Comparison of ENCODE assay signal across 1 cellular context in the genomic region with DNA sequence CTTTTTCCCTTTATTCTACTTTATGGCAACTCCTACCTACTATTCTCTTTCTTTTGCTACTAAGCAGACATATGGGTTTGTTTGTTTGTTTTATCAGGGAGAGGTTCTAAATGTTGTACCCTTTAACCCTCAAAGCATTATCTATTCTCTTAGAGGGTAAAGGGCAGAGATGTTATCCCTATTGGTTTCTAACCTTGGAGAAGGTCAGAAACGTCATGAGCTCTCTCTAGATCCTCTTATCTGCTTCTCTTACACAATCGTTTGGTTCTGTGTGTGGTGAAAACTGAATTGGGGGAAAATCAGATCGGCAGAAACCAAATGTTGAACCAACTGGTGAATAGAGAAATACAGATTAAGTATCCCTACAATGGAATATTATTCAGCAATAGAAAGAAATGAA.
A peak's percentile ranks its signal among the peaks of the same experiment; 100 is the strongest.
TF ChIP-seq lines count a peak whose summit lies in the region.

No MANE protein-coding gene starts in this region.

TF ChIP-seq in HepG2, 621 proteins besides CTCF, POLR2A, EP300 and RAD21 (continued from another document and continues in another):
- TF ChIP-seq, protein P1, sequence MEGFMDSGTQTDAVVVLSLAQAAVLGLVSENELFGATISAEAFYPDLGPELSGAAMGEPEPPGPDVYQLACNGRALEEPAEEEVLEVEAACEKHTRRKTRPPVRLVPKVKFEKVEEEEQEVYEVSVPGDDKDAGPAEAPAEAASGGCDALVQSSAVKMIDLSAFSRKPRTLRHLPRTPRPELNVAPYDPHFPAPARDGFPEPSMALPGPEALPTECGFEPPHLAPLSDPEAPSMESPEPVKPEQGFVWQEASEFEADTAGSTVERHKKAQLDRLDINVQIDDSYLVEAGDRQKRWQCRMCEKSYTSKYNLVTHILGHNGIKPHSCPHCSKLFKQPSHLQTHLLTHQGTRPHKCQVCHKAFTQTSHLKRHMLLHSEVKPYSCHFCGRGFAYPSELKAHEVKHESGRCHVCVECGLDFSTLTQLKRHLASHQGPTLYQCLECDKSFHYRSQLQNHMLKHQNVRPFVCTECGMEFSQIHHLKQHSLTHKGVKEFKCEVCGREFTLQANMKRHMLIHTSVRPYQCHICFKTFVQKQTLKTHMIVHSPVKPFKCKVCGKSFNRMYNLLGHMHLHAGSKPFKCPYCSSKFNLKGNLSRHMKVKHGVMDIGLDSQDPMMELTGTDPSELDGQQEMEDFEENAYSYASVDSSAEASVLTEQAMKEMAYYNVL (CRISPR knock-in tag; IDR thresholded peaks at IDR 0.05; ENCODE audit: borderline replicate concordance), result peak; percentile 60; the same call in 1 of the 2 replicates
- TF ChIP-seq, protein P2, sequence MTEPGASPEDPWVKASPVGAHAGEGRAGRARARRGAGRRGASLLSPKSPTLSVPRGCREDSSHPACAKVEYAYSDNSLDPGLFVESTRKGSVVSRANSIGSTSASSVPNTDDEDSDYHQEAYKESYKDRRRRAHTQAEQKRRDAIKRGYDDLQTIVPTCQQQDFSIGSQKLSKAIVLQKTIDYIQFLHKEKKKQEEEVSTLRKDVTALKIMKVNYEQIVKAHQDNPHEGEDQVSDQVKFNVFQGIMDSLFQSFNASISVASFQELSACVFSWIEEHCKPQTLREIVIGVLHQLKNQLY (CRISPR knock-in tag; IDR thresholded peaks at IDR 0.05), result 0 out of 2 replicates have a peak, but pooled peaks have one; percentile 17
- TF ChIP-seq, protein P3, sequence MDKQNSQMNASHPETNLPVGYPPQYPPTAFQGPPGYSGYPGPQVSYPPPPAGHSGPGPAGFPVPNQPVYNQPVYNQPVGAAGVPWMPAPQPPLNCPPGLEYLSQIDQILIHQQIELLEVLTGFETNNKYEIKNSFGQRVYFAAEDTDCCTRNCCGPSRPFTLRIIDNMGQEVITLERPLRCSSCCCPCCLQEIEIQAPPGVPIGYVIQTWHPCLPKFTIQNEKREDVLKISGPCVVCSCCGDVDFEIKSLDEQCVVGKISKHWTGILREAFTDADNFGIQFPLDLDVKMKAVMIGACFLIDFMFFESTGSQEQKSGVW (CRISPR knock-in tag; IDR thresholded peaks at IDR 0.05; ENCODE audit: borderline replicate concordance), result no peak
- TF ChIP-seq ZNF652 (CRISPR knock-in tag; IDR thresholded peaks at IDR 0.05; ENCODE audit: borderline replicate concordance, low read depth) (peak; percentile 35; the same call in 1 of the 2 replicates), MTA1 (CRISPR knock-in tag; IDR thresholded peaks at IDR 0.05; ENCODE audit: borderline replicate concordance) (no peak), U2AF1 (optimal IDR thresholded peaks at IDR 0.05; ENCODE audit: low read depth, low read length) (no peak), MBD4 (IDR thresholded peaks at IDR 0.05; ENCODE audit: borderline replicate concordance, low read length) (no peak), FOXJ3 (CRISPR knock-in tag; IDR thresholded peaks at IDR 0.05; ENCODE audit: borderline replicate concordance) (peak; percentile 72; the same call in 1 of the 2 replicates), KAT8 (CRISPR knock-in tag; IDR thresholded peaks at IDR 0.05) (peak; percentile 37; the same call in 1 of the 2 replicates), RBAK (CRISPR knock-in tag; IDR thresholded peaks at IDR 0.05) (no peak), MYNN (CRISPR knock-in tag; IDR thresholded peaks at IDR 0.05; ENCODE audit: low read depth) (no peak), PHF21A (CRISPR knock-in tag; IDR thresholded peaks at IDR 0.05) (peak; percentile 36; the same call in 1 of the 2 replicates), HNF4G (IDR thresholded peaks at IDR 0.05; ENCODE audit: borderline replicate concordance, low read depth, low read length) (peak; percentile 76; the same call in 1 of the 2 replicates), HNF4G (CRISPR knock-in tag; IDR thresholded peaks at IDR 0.05; ENCODE audit: borderline replicate concordance, low read depth) (no peak), NFIC (IDR thresholded peaks at IDR 0.05; ENCODE audit: low read length) (peak; percentile 75), ONECUT2 (CRISPR knock-in tag; IDR thresholded peaks at IDR 0.05) (0 out of 2 replicates have a peak, but pooled peaks have one; percentile 38), HMG20A (CRISPR knock-in tag; IDR thresholded peaks at IDR 0.05; ENCODE audit: borderline replicate concordance) (peak; percentile 83; the same call in 1 of the 2 replicates), GFI1 (CRISPR knock-in tag; IDR thresholded peaks at IDR 0.05; ENCODE audit: borderline replicate concordance) (peak; percentile 51; the same call in 1 of the 2 replicates), ZNF556 (CRISPR knock-in tag; IDR thresholded peaks at IDR 0.05; ENCODE audit: borderline replicate concordance) (no peak), RARA (CRISPR knock-in tag; IDR thresholded peaks at IDR 0.05) (peak; percentile 76), MIXL1 (CRISPR knock-in tag; IDR thresholded peaks at IDR 0.05) (0 out of 2 replicates have a peak, but pooled peaks have one; percentile 24), NR2F1 (CRISPR knock-in tag; IDR thresholded peaks at IDR 0.05) (peak; percentile 47 to 60; a peak in 2 of 4 replicates), CEBPG (CRISPR knock-in tag; IDR thresholded peaks at IDR 0.05) (peak; percentile 92), HNRNPUL1 (IDR thresholded peaks at IDR 0.05; ENCODE audit: low read depth, low read length) (no peak), SOX6 (IDR thresholded peaks at IDR 0.05) (no peak), SOX6 (CRISPR knock-in tag; IDR thresholded peaks at IDR 0.05) (peak; percentile 94), BCL6 (CRISPR knock-in tag; IDR thresholded peaks at IDR 0.05) (peak; percentile 64)
- TF ChIP-seq, protein P4, sequence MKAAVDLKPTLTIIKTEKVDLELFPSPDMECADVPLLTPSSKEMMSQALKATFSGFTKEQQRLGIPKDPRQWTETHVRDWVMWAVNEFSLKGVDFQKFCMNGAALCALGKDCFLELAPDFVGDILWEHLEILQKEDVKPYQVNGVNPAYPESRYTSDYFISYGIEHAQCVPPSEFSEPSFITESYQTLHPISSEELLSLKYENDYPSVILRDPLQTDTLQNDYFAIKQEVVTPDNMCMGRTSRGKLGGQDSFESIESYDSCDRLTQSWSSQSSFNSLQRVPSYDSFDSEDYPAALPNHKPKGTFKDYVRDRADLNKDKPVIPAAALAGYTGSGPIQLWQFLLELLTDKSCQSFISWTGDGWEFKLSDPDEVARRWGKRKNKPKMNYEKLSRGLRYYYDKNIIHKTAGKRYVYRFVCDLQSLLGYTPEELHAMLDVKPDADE (CRISPR knock-in tag; IDR thresholded peaks at IDR 0.05), result no peak
- TF ChIP-seq, protein P5, sequence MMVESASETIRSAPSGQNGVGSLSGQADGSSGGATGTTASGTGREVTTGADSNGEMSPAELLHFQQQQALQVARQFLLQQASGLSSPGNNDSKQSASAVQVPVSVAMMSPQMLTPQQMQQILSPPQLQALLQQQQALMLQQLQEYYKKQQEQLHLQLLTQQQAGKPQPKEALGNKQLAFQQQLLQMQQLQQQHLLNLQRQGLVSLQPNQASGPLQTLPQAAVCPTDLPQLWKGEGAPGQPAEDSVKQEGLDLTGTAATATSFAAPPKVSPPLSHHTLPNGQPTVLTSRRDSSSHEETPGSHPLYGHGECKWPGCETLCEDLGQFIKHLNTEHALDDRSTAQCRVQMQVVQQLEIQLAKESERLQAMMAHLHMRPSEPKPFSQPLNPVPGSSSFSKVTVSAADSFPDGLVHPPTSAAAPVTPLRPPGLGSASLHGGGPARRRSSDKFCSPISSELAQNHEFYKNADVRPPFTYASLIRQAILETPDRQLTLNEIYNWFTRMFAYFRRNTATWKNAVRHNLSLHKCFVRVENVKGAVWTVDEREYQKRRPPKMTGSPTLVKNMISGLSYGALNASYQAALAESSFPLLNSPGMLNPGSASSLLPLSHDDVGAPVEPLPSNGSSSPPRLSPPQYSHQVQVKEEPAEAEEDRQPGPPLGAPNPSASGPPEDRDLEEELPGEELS (CRISPR knock-in tag; IDR thresholded peaks at IDR 0.05), result peak; percentile 87
- TF ChIP-seq, protein P6, sequence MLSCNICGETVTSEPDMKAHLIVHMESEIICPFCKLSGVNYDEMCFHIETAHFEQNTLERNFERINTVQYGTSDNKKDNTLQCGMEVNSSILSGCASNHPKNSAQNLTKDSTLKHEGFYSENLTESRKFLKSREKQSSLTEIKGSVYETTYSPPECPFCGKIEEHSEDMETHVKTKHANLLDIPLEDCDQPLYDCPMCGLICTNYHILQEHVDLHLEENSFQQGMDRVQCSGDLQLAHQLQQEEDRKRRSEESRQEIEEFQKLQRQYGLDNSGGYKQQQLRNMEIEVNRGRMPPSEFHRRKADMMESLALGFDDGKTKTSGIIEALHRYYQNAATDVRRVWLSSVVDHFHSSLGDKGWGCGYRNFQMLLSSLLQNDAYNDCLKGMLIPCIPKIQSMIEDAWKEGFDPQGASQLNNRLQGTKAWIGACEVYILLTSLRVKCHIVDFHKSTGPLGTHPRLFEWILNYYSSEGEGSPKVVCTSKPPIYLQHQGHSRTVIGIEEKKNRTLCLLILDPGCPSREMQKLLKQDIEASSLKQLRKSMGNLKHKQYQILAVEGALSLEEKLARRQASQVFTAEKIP (CRISPR knock-in tag; IDR thresholded peaks at IDR 0.05; ENCODE audit: borderline replicate concordance), result no peak
- TF ChIP-seq, protein P7, sequence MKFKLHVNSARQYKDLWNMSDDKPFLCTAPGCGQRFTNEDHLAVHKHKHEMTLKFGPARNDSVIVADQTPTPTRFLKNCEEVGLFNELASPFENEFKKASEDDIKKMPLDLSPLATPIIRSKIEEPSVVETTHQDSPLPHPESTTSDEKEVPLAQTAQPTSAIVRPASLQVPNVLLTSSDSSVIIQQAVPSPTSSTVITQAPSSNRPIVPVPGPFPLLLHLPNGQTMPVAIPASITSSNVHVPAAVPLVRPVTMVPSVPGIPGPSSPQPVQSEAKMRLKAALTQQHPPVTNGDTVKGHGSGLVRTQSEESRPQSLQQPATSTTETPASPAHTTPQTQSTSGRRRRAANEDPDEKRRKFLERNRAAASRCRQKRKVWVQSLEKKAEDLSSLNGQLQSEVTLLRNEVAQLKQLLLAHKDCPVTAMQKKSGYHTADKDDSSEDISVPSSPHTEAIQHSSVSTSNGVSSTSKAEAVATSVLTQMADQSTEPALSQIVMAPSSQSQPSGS (CRISPR knock-in tag; IDR thresholded peaks at IDR 0.05), result peak; percentile 29; the same call in 1 of the 2 replicates
- TF ChIP-seq, protein P8, sequence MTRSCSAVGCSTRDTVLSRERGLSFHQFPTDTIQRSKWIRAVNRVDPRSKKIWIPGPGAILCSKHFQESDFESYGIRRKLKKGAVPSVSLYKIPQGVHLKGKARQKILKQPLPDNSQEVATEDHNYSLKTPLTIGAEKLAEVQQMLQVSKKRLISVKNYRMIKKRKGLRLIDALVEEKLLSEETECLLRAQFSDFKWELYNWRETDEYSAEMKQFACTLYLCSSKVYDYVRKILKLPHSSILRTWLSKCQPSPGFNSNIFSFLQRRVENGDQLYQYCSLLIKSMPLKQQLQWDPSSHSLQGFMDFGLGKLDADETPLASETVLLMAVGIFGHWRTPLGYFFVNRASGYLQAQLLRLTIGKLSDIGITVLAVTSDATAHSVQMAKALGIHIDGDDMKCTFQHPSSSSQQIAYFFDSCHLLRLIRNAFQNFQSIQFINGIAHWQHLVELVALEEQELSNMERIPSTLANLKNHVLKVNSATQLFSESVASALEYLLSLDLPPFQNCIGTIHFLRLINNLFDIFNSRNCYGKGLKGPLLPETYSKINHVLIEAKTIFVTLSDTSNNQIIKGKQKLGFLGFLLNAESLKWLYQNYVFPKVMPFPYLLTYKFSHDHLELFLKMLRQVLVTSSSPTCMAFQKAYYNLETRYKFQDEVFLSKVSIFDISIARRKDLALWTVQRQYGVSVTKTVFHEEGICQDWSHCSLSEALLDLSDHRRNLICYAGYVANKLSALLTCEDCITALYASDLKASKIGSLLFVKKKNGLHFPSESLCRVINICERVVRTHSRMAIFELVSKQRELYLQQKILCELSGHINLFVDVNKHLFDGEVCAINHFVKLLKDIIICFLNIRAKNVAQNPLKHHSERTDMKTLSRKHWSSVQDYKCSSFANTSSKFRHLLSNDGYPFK (CRISPR knock-in tag; IDR thresholded peaks at IDR 0.05; ENCODE audit: borderline replicate concordance), result no peak
- TF ChIP-seq, protein P9, sequence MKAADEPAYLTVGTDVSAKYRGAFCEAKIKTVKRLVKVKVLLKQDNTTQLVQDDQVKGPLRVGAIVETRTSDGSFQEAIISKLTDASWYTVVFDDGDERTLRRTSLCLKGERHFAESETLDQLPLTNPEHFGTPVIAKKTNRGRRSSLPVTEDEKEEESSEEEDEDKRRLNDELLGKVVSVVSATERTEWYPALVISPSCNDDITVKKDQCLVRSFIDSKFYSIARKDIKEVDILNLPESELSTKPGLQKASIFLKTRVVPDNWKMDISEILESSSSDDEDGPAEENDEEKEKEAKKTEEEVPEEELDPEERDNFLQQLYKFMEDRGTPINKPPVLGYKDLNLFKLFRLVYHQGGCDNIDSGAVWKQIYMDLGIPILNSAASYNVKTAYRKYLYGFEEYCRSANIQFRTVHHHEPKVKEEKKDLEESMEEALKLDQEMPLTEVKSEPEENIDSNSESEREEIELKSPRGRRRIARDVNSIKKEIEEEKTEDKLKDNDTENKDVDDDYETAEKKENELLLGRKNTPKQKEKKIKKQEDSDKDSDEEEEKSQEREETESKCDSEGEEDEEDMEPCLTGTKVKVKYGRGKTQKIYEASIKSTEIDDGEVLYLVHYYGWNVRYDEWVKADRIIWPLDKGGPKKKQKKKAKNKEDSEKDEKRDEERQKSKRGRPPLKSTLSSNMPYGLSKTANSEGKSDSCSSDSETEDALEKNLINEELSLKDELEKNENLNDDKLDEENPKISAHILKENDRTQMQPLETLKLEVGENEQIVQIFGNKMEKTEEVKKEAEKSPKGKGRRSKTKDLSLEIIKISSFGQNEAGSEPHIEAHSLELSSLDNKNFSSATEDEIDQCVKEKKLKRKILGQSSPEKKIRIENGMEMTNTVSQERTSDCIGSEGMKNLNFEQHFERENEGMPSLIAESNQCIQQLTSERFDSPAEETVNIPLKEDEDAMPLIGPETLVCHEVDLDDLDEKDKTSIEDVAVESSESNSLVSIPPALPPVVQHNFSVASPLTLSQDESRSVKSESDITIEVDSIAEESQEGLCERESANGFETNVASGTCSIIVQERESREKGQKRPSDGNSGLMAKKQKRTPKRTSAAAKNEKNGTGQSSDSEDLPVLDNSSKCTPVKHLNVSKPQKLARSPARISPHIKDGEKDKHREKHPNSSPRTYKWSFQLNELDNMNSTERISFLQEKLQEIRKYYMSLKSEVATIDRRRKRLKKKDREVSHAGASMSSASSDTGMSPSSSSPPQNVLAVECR (CRISPR knock-in tag; IDR thresholded peaks at IDR 0.05; ENCODE audit: borderline replicate concordance), result peak; percentile 47; the same call in 1 of the 2 replicates
- TF ChIP-seq, protein P10, sequence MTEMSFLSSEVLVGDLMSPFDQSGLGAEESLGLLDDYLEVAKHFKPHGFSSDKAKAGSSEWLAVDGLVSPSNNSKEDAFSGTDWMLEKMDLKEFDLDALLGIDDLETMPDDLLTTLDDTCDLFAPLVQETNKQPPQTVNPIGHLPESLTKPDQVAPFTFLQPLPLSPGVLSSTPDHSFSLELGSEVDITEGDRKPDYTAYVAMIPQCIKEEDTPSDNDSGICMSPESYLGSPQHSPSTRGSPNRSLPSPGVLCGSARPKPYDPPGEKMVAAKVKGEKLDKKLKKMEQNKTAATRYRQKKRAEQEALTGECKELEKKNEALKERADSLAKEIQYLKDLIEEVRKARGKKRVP (CRISPR knock-in tag; IDR thresholded peaks at IDR 0.05), result 0 out of 4 replicates have a peak, but pooled peaks of 1 of the 2 experiments have one; percentile 39
- TF ChIP-seq, protein P11, sequence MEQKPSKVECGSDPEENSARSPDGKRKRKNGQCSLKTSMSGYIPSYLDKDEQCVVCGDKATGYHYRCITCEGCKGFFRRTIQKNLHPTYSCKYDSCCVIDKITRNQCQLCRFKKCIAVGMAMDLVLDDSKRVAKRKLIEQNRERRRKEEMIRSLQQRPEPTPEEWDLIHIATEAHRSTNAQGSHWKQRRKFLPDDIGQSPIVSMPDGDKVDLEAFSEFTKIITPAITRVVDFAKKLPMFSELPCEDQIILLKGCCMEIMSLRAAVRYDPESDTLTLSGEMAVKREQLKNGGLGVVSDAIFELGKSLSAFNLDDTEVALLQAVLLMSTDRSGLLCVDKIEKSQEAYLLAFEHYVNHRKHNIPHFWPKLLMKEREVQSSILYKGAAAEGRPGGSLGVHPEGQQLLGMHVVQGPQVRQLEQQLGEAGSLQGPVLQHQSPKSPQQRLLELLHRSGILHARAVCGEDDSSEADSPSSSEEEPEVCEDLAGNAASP (CRISPR knock-in tag; IDR thresholded peaks at IDR 0.05; ENCODE audit: borderline replicate concordance), result peak; percentile 84; the same call in 1 of the 2 replicates
